8 cellular contexts compared by ENCODE assay signal in the genomic region with DNA sequence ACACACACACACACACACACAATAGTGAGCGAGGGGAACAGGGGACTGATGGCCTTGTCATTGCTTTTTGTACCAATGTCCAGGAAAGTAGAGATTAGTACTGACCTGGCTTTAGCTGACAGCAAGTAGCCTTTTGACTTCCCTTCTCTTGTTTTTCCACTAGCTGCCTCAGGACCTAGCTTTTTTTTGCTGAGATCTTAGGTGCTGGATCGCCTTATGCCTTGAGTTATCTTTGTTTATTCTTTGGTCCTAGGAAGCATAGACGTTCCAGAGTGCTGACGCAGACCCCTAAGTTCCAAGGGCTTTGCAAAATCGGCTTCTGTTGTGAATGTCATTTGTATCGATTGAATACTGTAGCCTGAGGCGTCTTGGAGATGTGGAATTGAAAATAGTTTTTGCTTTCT. TPM values are rescaled to one million over a fixed set of nuclear protein-coding genes. Genes with fewer than 3 reads are reported as not detected.
DNase-seq lines count a peak whose midpoint lies in the region; ATAC-seq and TF ChIP-seq lines count a peak whose summit lies in the region.

A gene with protein sequence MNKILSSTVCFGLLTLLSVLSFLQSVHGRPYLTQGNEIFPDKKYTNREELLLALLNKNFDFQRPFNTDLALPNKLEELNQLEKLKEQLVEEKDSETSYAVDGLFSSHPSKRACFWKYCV (minus strand): TSS at position 218 of the 404 bp plus-strand sequence. CDS start 48,337 bp downstream, outside the sequence.

- H3K4me1 ChIP-seq in iPS DF 6.9 (ENCODE audit: control insufficient read depth, insufficient read depth, low read length) (no peaks in the 10 kb centered on the region; the same call in 1 of the 2 replicates), sigmoid colon (peaks cover 0 to 56% (median 36%) of the 10 kb centered on the region in 4 donors)

- no peaks in the 10 kb centered on the region for H3K27me3 ChIP-seq in BJ (ENCODE audit: control insufficient read depth, insufficient read depth, low read length)
- H3K27me3 ChIP-seq in iPS DF 6.9 (ENCODE audit: control insufficient read depth, insufficient read depth, low read length): peaks cover 8% of the 10 kb centered on the region; the same call in 1 of the 2 replicates
- H3K27me3 ChIP-seq in sigmoid colon: no peaks in the 10 kb centered on the region

- no peak for TF ChIP-seq EP300 in sigmoid colon (IDR thresholded peaks at IDR 0.05)

- CTCF ChIA-PET in BJ (lab: Yijun Ruan, JAX): no interaction called here

- DNase-seq in BJ (ENCODE audit: low read depth) (no peak), HT1080 (ENCODE audit: low read depth) (peak; percentile 66), amniotic epithelial cell (ENCODE audit: low read depth) (peak; percentile 88), iPS DF 6.9 (ENCODE audit: low read depth, low spot score) (no peak), sigmoid colon (no peak), posterior cingulate gyrus (no peak), NCI-H526 (lab: John Stamatoyannopoulos, UW) (no peak)

- TF ChIP-seq CTCF in BJ (IDR thresholded peaks at IDR 0.05; ENCODE audit: insufficient read depth, low read depth, low read length) (no peak), sigmoid colon (IDR thresholded peaks at IDR 0.05) (no peak)

- intact Hi-C loops in sigmoid colon (cut with DNase I): loop anchor here (5.0 kb wide), 1 partner anchor 47 kb away; no protein-coding TSS in a partner anchor
- intact Hi-C loops in posterior cingulate gyrus (cut with DNase I): no loop called here

- no peaks in the 10 kb centered on the region for H3K36me3 ChIP-seq in BJ (ENCODE audit: control insufficient read depth, insufficient read depth, low read length)
- no peaks in the 10 kb centered on the region for H3K36me3 ChIP-seq in iPS DF 6.9 (ENCODE audit: control insufficient read depth, insufficient read depth, low read length)
- H3K36me3 ChIP-seq in sigmoid colon: no peaks in the 10 kb centered on the region

- TF ChIP-seq POLR2A in sigmoid colon (IDR thresholded peaks at IDR 0.05): no peak

- POLR2A ChIA-PET in BJ (lab: Charles Lee): no interaction called here

- ATAC-seq in HG02884 (IDR thresholded peaks at IDR 0.05; ENCODE audit: unreplicated experiment): no peak

- H3K4me3 ChIP-seq in BJ (ENCODE audit: low read depth, low read length) (peak within 1 kb of the TSS; percentile 84), iPS DF 6.9 (ENCODE audit: low read length) (peak within 1 kb of the TSS; percentile 94), sigmoid colon (peak within 1 kb of the TSS; percentile 65 to 91 (median 90))

- H3K27ac ChIP-seq in iPS DF 6.9 (ENCODE audit: low read length) (no peak within 1 kb of the TSS), sigmoid colon (peak within 1 kb of the TSS; percentile 92 to 96 (median 92))

- WGBS in iPS DF 6.9 (ENCODE audit: insufficient coverage, insufficient read length): no CpG with 5 or more reads among the region's 7 CpGs
- 7 to 28% methylated on average over 7 of the region's 7 CpGs for WGBS in sigmoid colon, 2 donors

- H3K9me3 ChIP-seq in iPS DF 6.9 (ENCODE audit: control insufficient read depth, insufficient read depth, low read length) (no peaks in the 10 kb centered on the region), sigmoid colon (no peaks in the 10 kb centered on the region)

RNA-seq across cellular contexts. Expression of the gene that starts here (rescaled TPM):
- polyA plus RNA-seq in BJ (2011; rRNA removed) (0.40 and 0.54 TPM in 2 replicates), sigmoid colon (under 1 TPM in 1 of 3 donors, not detected in 2; 0.17 TPM)
- polyA minus RNA-seq in BJ (2011; rRNA and poly(A)+ RNA removed): 0.14 and 0.21 TPM in 2 replicates
- total RNA-seq in HT1080 (2014; rRNA removed; shearing (Covaris generic)): 0.16 and 0.73 TPM in 2 replicates
- polyA plus RNA-seq in HT1080 (2015; cell fraction: cytosol; rRNA removed): 0.27 and 1.2 TPM in 2 replicates
- 0.40 and 5.0 TPM in 2 replicates for polyA plus RNA-seq in HT1080 (2015; cell fraction: nucleus; rRNA removed)
- total RNA-seq in sigmoid colon: under 1 TPM in 2 of 4 donors, not detected in 2; 0.28 to 0.71 TPM

Comparison
In these comparisons a context has a peak if more than half of its experiments do, and no peak if none do; other contexts are left out.
1. DNase-seq: peak in HT1080 (single experiment) and amniotic epithelial cell (single experiment); none in BJ (single experiment), iPS DF 6.9 (single experiment), sigmoid colon (single experiment), posterior cingulate gyrus (0 of 10) and NCI-H526 (0 of 2).
2. Peak in every context shown above with its lines, with median percentiles within 50 percentile points of each other: H3K4me3 ChIP-seq.